In the genomic region with DNA sequence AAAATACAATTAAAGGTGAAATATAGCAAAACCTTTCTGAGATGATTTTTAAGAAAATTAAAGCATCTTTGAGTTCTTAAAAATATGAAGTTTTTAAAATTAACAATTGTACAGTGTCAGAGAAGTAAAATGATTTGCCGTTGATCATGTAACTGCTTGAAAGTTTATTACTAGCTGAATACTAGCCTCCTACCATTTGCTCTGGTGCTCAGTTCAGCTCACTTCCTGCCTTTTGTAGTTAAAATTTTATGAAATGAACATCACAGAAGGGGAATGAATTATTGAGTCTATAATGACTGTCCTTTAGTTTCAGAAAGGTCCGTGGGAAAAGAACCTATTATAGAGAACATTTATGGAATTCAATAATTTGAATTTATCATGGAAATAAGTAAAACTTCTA, we compare ENCODE assay signal across 15 cellular contexts.
"Had no signal": no experiment of that assay in that cellular context is flagged by ENCODE, and none has a peak within 500 bp of the region (broad histone marks: within the 10 kb centered on the region; RNA-seq: fewer than 3 reads in every experiment).

No MANE protein-coding gene starts in this region.

- DNase-seq: activated CD4-positive, alpha-beta memory T cell treated with anti-CD3 and anti-CD28 coated beads, Interleukin-2, amount 10 ng/mL, durations not matched to agents 7 days and 5 days; activated CD4-positive, alpha-beta T cell treated with anti-CD3 and anti-CD28 coated beads for 36 hours; activated effector memory CD4-positive, alpha-beta T cell treated with anti-CD3 and anti-CD28 coated beads, Interleukin-2, amount 50 U/mL, for 16 hours; colonic mucosa; foreskin melanocyte; heart left ventricle; mucosa of descending colon; nucleus accumbens; right cardiac atrium; small intestine; uterus had no signal

- H3K9me3 ChIP-seq: colonic mucosa, heart left ventricle, mucosa of descending colon, uterus had no signal

- H3K27me3 Mint-ChIP-seq: activated CD4-positive, alpha-beta memory T cell treated with anti-CD3 and anti-CD28 coated beads, Interleukin-2, amount 10 ng/mL, durations not matched to agents 7 days and 5 days; activated CD4-positive, alpha-beta T cell treated with anti-CD3 and anti-CD28 coated beads for 36 hours; natural killer cell treated with Interleukin-12 subunit alpha and Interleukin-12 subunit beta and Interleukin-15 and Interleukin-18, amount 100 ng/mL, for 72 hours; progenitor cell of endocrine pancreas had no signal

- H3K36me3 ChIP-seq: colonic mucosa, uterus had no signal

- H3K27me3 ChIP-seq: cardiac muscle cell, colonic mucosa, heart left ventricle, uterus had no signal

- H3K27ac Mint-ChIP-seq: activated CD4-positive, alpha-beta memory T cell treated with anti-CD3 and anti-CD28 coated beads, Interleukin-2, amount 10 ng/mL, durations not matched to agents 7 days and 5 days; activated CD4-positive, alpha-beta T cell treated with anti-CD3 and anti-CD28 coated beads for 36 hours; natural killer cell treated with Interleukin-12 subunit alpha and Interleukin-12 subunit beta and Interleukin-15 and Interleukin-18, amount 100 ng/mL, for 72 hours; progenitor cell of endocrine pancreas had no signal

- H3K9me3 Mint-ChIP-seq: activated CD4-positive, alpha-beta memory T cell treated with anti-CD3 and anti-CD28 coated beads, Interleukin-2, amount 10 ng/mL, durations not matched to agents 7 days and 5 days; natural killer cell treated with Interleukin-12 subunit alpha and Interleukin-12 subunit beta and Interleukin-15 and Interleukin-18, amount 100 ng/mL, for 72 hours had no signal

- H3K4me3 Mint-ChIP-seq: activated CD4-positive, alpha-beta memory T cell treated with anti-CD3 and anti-CD28 coated beads, Interleukin-2, amount 10 ng/mL, durations not matched to agents 7 days and 5 days; activated CD4-positive, alpha-beta T cell treated with anti-CD3 and anti-CD28 coated beads for 36 hours; natural killer cell treated with Interleukin-12 subunit alpha and Interleukin-12 subunit beta and Interleukin-15 and Interleukin-18, amount 100 ng/mL, for 72 hours had no signal

- H3K4me1 ChIP-seq: colonic mucosa, uterus had no signal

- H3K27ac ChIP-seq: cardiac muscle cell, colonic mucosa, uterus, VCaP had no signal

- ATAC-seq: activated CD4-positive, alpha-beta T cell treated with anti-CD3 and anti-CD28 coated beads for 36 hours; heart left ventricle; mucosa of descending colon; natural killer cell treated with Interleukin-12 subunit alpha and Interleukin-12 subunit beta and Interleukin-15 and Interleukin-18, amount 100 ng/mL, for 72 hours; right cardiac atrium had no signal

- H3K4me3 ChIP-seq: cardiac muscle cell, colonic mucosa, heart left ventricle, mucosa of descending colon, uterus had no signal
